ENCODE assay signal across 8 cellular contexts in genomic region chr20:47258745-47259695, GRCh38.
DNase-seq lines count a peak whose midpoint lies in the region; ATAC-seq and TF ChIP-seq lines count a peak whose summit lies in the region.

No MANE protein-coding gene starts in this region.

- H3K36me3 Mint-ChIP-seq in MCF 10A (ENCODE audit: insufficient read depth, unreplicated experiment) (peaks cover 89% of the 10 kb centered on the region), memory B cell (peaks cover 25% of the 10 kb centered on the region)

- H3K4me1 Mint-ChIP-seq in MCF 10A (ENCODE audit: insufficient read depth, unreplicated experiment) = peaks cover 37% of the 10 kb centered on the region
- H3K4me1 Mint-ChIP-seq in memory B cell = peaks cover 50% of the 10 kb centered on the region

- CTCF ChIA-PET in MCF 10A (lab: Yijun Ruan, JAX) = interaction anchor here (0.5 to 2.0 kb wide), 4 partner anchors 14 to 599 kb away, joined by 3 to 12 read pairs (median 3); no protein-coding TSS in a partner anchor

- H3K4me3 Mint-ChIP-seq in MCF 10A (ENCODE audit: unreplicated experiment) = peak overlapping the region; percentile 19
- peak overlapping the region; percentile 71 for H3K4me3 Mint-ChIP-seq in memory B cell

- ATAC-seq in GM18517 (IDR thresholded peaks at IDR 0.05; ENCODE audit: unreplicated experiment) = peak; percentile 43
- ATAC-seq in HG03066 (IDR thresholded peaks at IDR 0.05; ENCODE audit: low read depth, unreplicated experiment) = peak; percentile 47
- ATAC-seq in memory B cell (ENCODE audit: low read depth) = peak; percentile 51
- no peak for ATAC-seq in omental fat pad (ENCODE audit: low FRiP score)

- intact Hi-C loops in MCF 10A (cut with micrococcal nuclease) = no loop called here

- TF ChIP-seq CTCF in MCF 10A (IDR thresholded peaks at IDR 0.05; ENCODE audit: unreplicated experiment) (no peak), omental fat pad (IDR thresholded peaks at IDR 0.05) (no peak)

- H3K9me3 Mint-ChIP-seq in MCF 10A (ENCODE audit: unreplicated experiment) (no peaks in the 10 kb centered on the region), memory B cell (no peaks in the 10 kb centered on the region)

- DNase-seq in MCF 10A (ENCODE audit: unreplicated experiment) (peak; percentile 73), memory B cell (ENCODE audit: low spot score in 2 of 2) (peak in 1 of 2 donors; percentile 19), erythroblast (lab: John Stamatoyannopoulos, UW) (no peak), omental fat pad (ENCODE audit: low spot score) (no peak), ecto neural progenitor cell (ENCODE audit: low spot score) (no peak), NOMO-1 (lab: John Stamatoyannopoulos, UW; ENCODE audit: unreplicated experiment in 2 of 2) (no peak)

- peak overlapping the region; percentile 86 for H3K27ac Mint-ChIP-seq in MCF 10A (ENCODE audit: low read depth, unreplicated experiment)
- H3K27ac Mint-ChIP-seq in memory B cell = peak overlapping the region; percentile 91

- no peak for TF ChIP-seq POLR2A in erythroblast (IDR thresholded peaks at IDR 0.05; ENCODE audit: low read length)

- H3K27me3 Mint-ChIP-seq in MCF 10A (ENCODE audit: insufficient read depth, unreplicated experiment) = no peaks in the 10 kb centered on the region
- no peaks in the 10 kb centered on the region for H3K27me3 Mint-ChIP-seq in memory B cell

- POLR2A ChIA-PET in MCF 10A (lab: Yijun Ruan, JAX) = interaction anchor here (0.6 to 1.3 kb wide), 6 partner anchors 11 to 242 kb away, joined by 3 to 4 read pairs (median 3); partner anchors contain the start of gene NCOA3

- no TSS peak for BruUV-seq in MCF 10A (replicated peaks; lab: Mats Ljungman, UMichigan)
